Comparison of ENCODE assay signal across 8 cellular contexts in the genomic region with DNA sequence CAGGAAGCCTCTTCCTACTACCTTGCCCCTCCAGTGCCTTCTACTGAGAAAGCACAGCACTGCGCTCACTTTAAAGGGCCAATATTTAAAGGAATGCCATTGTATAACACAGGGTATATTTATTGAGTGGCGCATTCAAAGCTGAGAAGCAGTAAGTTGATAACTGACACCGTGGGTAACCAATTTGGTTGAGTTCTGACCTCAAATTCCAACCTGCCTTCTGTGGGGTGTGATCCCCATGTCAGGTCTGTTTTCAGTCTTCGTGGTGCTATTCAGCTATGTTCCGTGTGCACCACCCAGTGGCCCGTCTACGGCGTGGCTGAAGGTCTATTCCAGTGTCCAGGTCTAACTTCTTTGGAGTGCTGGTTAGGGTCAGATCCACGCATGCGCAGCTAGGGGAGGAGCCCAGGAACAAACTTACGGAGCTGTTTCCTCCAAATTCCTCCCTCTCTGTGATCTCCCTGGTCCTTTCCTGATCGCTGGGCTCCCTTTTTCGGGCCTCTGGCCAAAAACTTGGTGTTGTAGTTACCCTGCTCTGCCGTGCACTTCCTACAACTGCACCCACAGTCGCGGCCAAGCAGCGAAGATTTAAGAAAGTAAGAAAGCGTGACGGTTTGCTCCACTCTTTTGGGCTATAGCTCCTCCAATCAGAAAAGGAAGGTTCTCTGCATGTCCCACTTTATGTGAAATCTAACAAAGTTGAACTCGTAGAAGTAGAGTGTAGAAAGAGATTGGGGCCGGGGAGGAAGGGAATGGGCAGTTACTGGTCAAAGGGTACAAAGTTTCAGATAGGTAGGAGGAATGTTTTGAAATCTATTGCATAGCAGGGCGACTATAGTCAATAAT. TPM values are rescaled to one million over a fixed set of nuclear protein-coding genes. Genes with fewer than 3 reads are reported as not detected.
DNase-seq lines count a peak whose midpoint lies in the region; ATAC-seq, FAIRE-seq and TF ChIP-seq lines count a peak whose summit lies in the region.

No MANE protein-coding gene starts in this region.

- ATAC-seq in HG02798 (IDR thresholded peaks at IDR 0.05; ENCODE audit: poor library complexity, unreplicated experiment): peak; percentile 86

- no peak for TF ChIP-seq POLR2A in GM12892 (IDR thresholded peaks at IDR 0.05; ENCODE audit: low read depth, low read length)

- DNase-seq in GM12892 (ENCODE audit: insufficient read length): peak; percentile 47
- peak; percentile 17 for DNase-seq in NCI-H2029 treated with DMSO at 0.1 percent for 48 hours (lab: John Stamatoyannopoulos, UW)
- DNase-seq in activated CD4-positive, alpha-beta T cell treated with anti-CD3 and anti-CD28 coated beads for 24 hours (ENCODE audit: low read depth in 2 of 2): peak; percentile 44 to 58
- DNase-seq in dermis blood vessel endothelial cell: peak; percentile 94
- DNase-seq in lung microvascular endothelial cell (ENCODE audit: low read depth in 2 of 2): peak; percentile 91 to 94
- DNase-seq in stimulated activated CD8-positive, alpha-beta memory T cell treated with anti-CD3 and anti-CD28 coated beads, Interleukin-15, amount 100 ng/mL, for 1 hour (ENCODE audit: low read depth): peak; percentile 42
- no peak for DNase-seq in NCI-H187 (lab: John Stamatoyannopoulos, UW)

- peak; percentile 97 for FAIRE-seq in GM12892 (lab: Jason Lieb, UNC)

RNA-seq across cellular contexts. Expression of a gene that starts 7.7 kb away (rescaled TPM):
- polyA plus RNA-seq in GM12892 (2012; ENCODE audit: missing spikeins): not detected
- total RNA-seq in dermis blood vessel endothelial cell (under 0.01 and 0.09 TPM in 2 replicates), lung microvascular endothelial cell (under 0.01 TPM in 2 replicates)

RNA-seq across cellular contexts. Expression of a gene that starts 53.9 kb away (rescaled TPM):
- not detected for polyA plus RNA-seq in GM12892 (2012; ENCODE audit: missing spikeins)
- total RNA-seq in dermis blood vessel endothelial cell: not detected in 2 replicates
- not detected in 2 replicates for total RNA-seq in lung microvascular endothelial cell

Comparison
In these comparisons a context has a peak if more than half of its experiments do, and no peak if none do; other contexts are left out.
1. DNase-seq: peak in GM12892 (single experiment), NCI-H2029 treated with DMSO at 0.1 percent for 48 hours (single experiment), activated CD4-positive, alpha-beta T cell treated with anti-CD3 and anti-CD28 coated beads for 24 hours (2 of 2), dermis blood vessel endothelial cell (single experiment), lung microvascular endothelial cell (2 of 2) and stimulated activated CD8-positive, alpha-beta memory T cell treated with anti-CD3 and anti-CD28 coated beads, Interleukin-15, amount 100 ng/mL, for 1 hour (single experiment); none in NCI-H187 (0 of 2).